Comparison of ENCODE assay signal across 2 cellular contexts in genomic region chr2:174094542-174094941, GRCh38.
TF ChIP-seq lines count a peak whose summit lies in the region.

No MANE protein-coding gene starts in this region.

TF ChIP-seq in HepG2, 621 proteins besides CTCF, POLR2A, EP300 and RAD21:
- TF ChIP-seq ZNF431 (CRISPR knock-in tag; IDR thresholded peaks at IDR 0.05; ENCODE audit: borderline replicate concordance, low read depth), result no peak
- no peak for TF ChIP-seq ZSCAN29 (CRISPR knock-in tag; conservative IDR thresholded peaks at IDR 0.05)
- TF ChIP-seq ZNF546 (CRISPR knock-in tag; conservative IDR thresholded peaks at IDR 0.05), result no peak
- no peak for TF ChIP-seq ZNF547 (CRISPR knock-in tag; IDR thresholded peaks at IDR 0.05)
- no peak for TF ChIP-seq GATAD1 (CRISPR knock-in tag; IDR thresholded peaks at IDR 0.05)
- no peak for TF ChIP-seq ZNF382 (CRISPR knock-in tag; IDR thresholded peaks at IDR 0.05; ENCODE audit: borderline replicate concordance)
- 0 out of 2 replicates have a peak, but pooled peaks have one; percentile 13 for TF ChIP-seq CEBPG (CRISPR knock-in tag; IDR thresholded peaks at IDR 0.05)
- TF ChIP-seq CEBPB (IDR thresholded peaks at IDR 0.05; ENCODE audit: borderline replicate concordance, low read depth, low read length), result peak; percentile 56; the same call in 1 of the 2 replicates
- no peak for TF ChIP-seq NFE2L2 (IDR thresholded peaks at IDR 0.05; ENCODE audit: low read length)
- no peak for TF ChIP-seq TBX3 (IDR thresholded peaks at IDR 0.05; ENCODE audit: borderline replicate concordance)
- TF ChIP-seq EED (CRISPR knock-in tag; IDR thresholded peaks at IDR 0.05), result no peak
- no peak for TF ChIP-seq HNRNPK (IDR thresholded peaks at IDR 0.05; ENCODE audit: low read depth, low read length, poor library complexity, severe bottlenecking)
- TF ChIP-seq ERF (CRISPR knock-in tag; IDR thresholded peaks at IDR 0.05), result no peak

TF ChIP-seq in K562, 482 proteins besides CTCF, POLR2A, EP300 and RAD21:
- no peak for TF ChIP-seq TRIM25 (IDR thresholded peaks at IDR 0.05; ENCODE audit: borderline replicate concordance)
- peak; percentile 27; the same call in 1 of the 2 replicates for TF ChIP-seq RFX1 (IDR thresholded peaks at IDR 0.05)
- peak; percentile 30; the same call in 1 of the 2 replicates for TF ChIP-seq CEBPB (tag; IDR thresholded peaks at IDR 0.05)
- TF ChIP-seq ZNF408 (CRISPR knock-in tag; IDR thresholded peaks at IDR 0.05; ENCODE audit: low read depth), result no peak
- no peak for TF ChIP-seq HMBOX1 (IDR thresholded peaks at IDR 0.05)
